18 cellular contexts compared by ENCODE assay signal in genomic region chr13:73355134-73355533, GRCh38.
"Had no signal": no experiment of that assay in that cellular context is flagged by ENCODE, and none has a peak within 500 bp of the region (broad histone marks: within the 10 kb centered on the region; RNA-seq: fewer than 3 reads in every experiment).

No MANE protein-coding gene starts in this region.

- H3K9me3 ChIP-seq: ovary, right atrium auricular region, stomach had no signal

- H3K9ac ChIP-seq: neural progenitor cell had no signal

- H3K4me2 ChIP-seq: neural progenitor cell had no signal

- H3K4me3 ChIP-seq: dorsolateral prefrontal cortex, neural progenitor cell, ovary, right atrium auricular region, stomach had no signal

- H2AFZ ChIP-seq: neural progenitor cell had no signal

- H3K4me1 ChIP-seq: neural progenitor cell, right atrium auricular region had no signal

- ATAC-seq: natural killer cell had no signal

- H3K36me3 ChIP-seq: neural progenitor cell, ovary, right atrium auricular region, stomach had no signal

- H3K27ac ChIP-seq: dorsolateral prefrontal cortex, neural progenitor cell, ovary, right atrium auricular region, stomach had no signal

- H3K27me3 ChIP-seq: dorsolateral prefrontal cortex, neural progenitor cell, ovary, right atrium auricular region, stomach had no signal

- DNase-seq: cortex of kidney; dorsolateral prefrontal cortex; effector CD8-positive, alpha-beta T cell; foreskin melanocyte; head of caudate nucleus; hippocampal formation; kidney glomerular epithelial cell; natural killer cell; nucleus accumbens; ovary; small intestine; stimulated activated CD4-positive, alpha-beta T cell treated with anti-CD3 and anti-CD28 coated beads, Interleukin-12 subunit alpha, Interleukin-12 subunit beta, amount 100 ng/mL, for 4 hours; stimulated activated naive CD4-positive, alpha-beta T cell; stomach; substantia nigra; trophoblast cell had no signal
